In the genomic region with DNA sequence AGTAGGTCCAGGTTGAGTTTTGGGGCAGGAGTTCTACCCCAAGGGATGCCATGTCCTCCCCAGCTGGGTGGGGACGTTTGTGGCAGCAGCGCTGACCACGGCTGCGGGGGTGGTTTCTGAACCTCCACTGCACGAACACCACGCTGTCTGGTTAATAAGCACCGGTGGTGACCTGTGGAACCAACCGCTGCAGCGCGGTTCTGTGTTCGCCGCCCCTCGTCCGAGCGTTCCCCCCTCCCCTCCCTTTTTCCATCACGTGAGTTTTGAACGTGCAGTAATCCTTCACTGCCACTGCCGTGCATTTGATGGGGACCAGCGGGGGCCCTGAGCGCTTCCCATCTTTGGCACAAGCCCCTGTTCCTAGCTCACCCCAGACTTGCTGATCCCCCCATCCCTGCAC, we compare ENCODE assay signal across 13 cellular contexts.
"Had no signal": no experiment of that assay in that cellular context is flagged by ENCODE, and none has a peak within 500 bp of the region (broad histone marks: within the 10 kb centered on the region; RNA-seq: fewer than 3 reads in every experiment).

No MANE protein-coding gene starts in this region.

- ATAC-seq: activated CD4-positive, alpha-beta T cell treated with anti-CD3 and anti-CD28 coated beads for 36 hours; activated T-cell treated with anti-CD3 and anti-CD28 coated beads, Interleukin-2, amount 50 U/mL, for 72 hours; lower lobe of right lung; naive thymus-derived CD4-positive, alpha-beta T cell; stimulated activated naive CD8-positive, alpha-beta T cell treated with anti-CD3 and anti-CD28 coated beads, Interleukin-15, Interleukin-2, amounts not matched to agents 100 U/mL and 50 U/mL, for 24 hours; T-cell had no signal

- DNase-seq: activated CD4-positive, alpha-beta memory T cell treated with anti-CD3 and anti-CD28 coated beads, Interleukin-2, amount 10 ng/mL, durations not matched to agents 7 days and 5 days; activated CD4-positive, alpha-beta T cell treated with anti-CD3 and anti-CD28 coated beads for 36 hours; activated naive CD8-positive, alpha-beta T cell treated with anti-CD3 and anti-CD28 coated beads, Interleukin-2, amount 10 ng/mL, durations not matched to agents 7 days and 5 days; activated T-cell treated with anti-CD3 and anti-CD28 coated beads, Interleukin-2, amount 50 U/mL, for 72 hours; anterior cingulate cortex; foreskin melanocyte; lower lobe of right lung; naive thymus-derived CD4-positive, alpha-beta T cell; sigmoid colon; stimulated activated CD4-positive, alpha-beta T cell treated with anti-CD3 and anti-CD28 coated beads, Interleukin-2, amount 100 ng/mL, for 24 hours; stimulated activated naive CD8-positive, alpha-beta T cell treated with anti-CD3 and anti-CD28 coated beads, Interleukin-15, Interleukin-2, amounts not matched to agents 100 U/mL and 50 U/mL, for 24 hours; T-cell; T1000 had no signal

- H3K4me3 Mint-ChIP-seq: activated CD4-positive, alpha-beta memory T cell treated with anti-CD3 and anti-CD28 coated beads, Interleukin-2, amount 10 ng/mL, durations not matched to agents 7 days and 5 days; activated CD4-positive, alpha-beta T cell treated with anti-CD3 and anti-CD28 coated beads for 36 hours; activated naive CD8-positive, alpha-beta T cell treated with anti-CD3 and anti-CD28 coated beads, Interleukin-2, amount 10 ng/mL, durations not matched to agents 7 days and 5 days; activated T-cell treated with anti-CD3 and anti-CD28 coated beads, Interleukin-2, amount 50 U/mL, for 72 hours; naive thymus-derived CD4-positive, alpha-beta T cell; T-cell had no signal

- H3K27me3 Mint-ChIP-seq: activated CD4-positive, alpha-beta memory T cell treated with anti-CD3 and anti-CD28 coated beads, Interleukin-2, amount 10 ng/mL, durations not matched to agents 7 days and 5 days; activated CD4-positive, alpha-beta T cell treated with anti-CD3 and anti-CD28 coated beads for 36 hours; activated naive CD8-positive, alpha-beta T cell treated with anti-CD3 and anti-CD28 coated beads, Interleukin-2, amount 10 ng/mL, durations not matched to agents 7 days and 5 days; naive thymus-derived CD4-positive, alpha-beta T cell; T-cell had no signal

- H3K9me3 Mint-ChIP-seq: activated CD4-positive, alpha-beta memory T cell treated with anti-CD3 and anti-CD28 coated beads, Interleukin-2, amount 10 ng/mL, durations not matched to agents 7 days and 5 days; activated naive CD8-positive, alpha-beta T cell treated with anti-CD3 and anti-CD28 coated beads, Interleukin-2, amount 10 ng/mL, durations not matched to agents 7 days and 5 days; activated T-cell treated with anti-CD3 and anti-CD28 coated beads, Interleukin-2, amount 50 U/mL, for 72 hours; naive thymus-derived CD4-positive, alpha-beta T cell; T-cell had no signal

- H3K4me1 Mint-ChIP-seq: activated CD4-positive, alpha-beta T cell treated with anti-CD3 and anti-CD28 coated beads for 36 hours had no signal

- H3K27ac Mint-ChIP-seq: activated CD4-positive, alpha-beta memory T cell treated with anti-CD3 and anti-CD28 coated beads, Interleukin-2, amount 10 ng/mL, durations not matched to agents 7 days and 5 days; activated CD4-positive, alpha-beta T cell treated with anti-CD3 and anti-CD28 coated beads for 36 hours; activated naive CD8-positive, alpha-beta T cell treated with anti-CD3 and anti-CD28 coated beads, Interleukin-2, amount 10 ng/mL, durations not matched to agents 7 days and 5 days; activated T-cell treated with anti-CD3 and anti-CD28 coated beads, Interleukin-2, amount 50 U/mL, for 72 hours; T-cell had no signal
